ENCODE assay signal across 22 cellular contexts in the genomic region with DNA sequence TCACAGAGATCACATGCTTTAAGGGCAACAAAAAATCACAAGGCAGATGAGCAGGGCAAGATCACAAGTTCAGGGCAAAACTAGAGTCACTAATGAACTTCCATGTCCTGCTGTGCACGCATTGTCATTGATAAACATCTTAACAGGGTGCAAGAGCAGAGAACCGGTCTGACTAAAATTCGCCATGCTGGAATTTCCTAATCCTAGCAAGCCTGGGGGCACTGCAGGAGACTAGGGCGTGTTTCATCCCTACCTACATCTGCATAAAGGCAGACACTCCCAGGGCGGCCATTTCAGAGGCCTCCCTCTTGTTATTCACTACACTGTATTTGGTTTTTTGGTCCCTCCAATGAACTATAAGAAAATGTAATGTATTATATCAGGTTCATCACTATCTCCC.
DNase-seq lines count a peak whose midpoint lies in the region; ATAC-seq, FAIRE-seq and TF ChIP-seq lines count a peak whose summit lies in the region.
"Had no signal": no experiment of that assay in that cellular context is flagged by ENCODE, and none has a peak within 500 bp of the region (broad histone marks: within the 10 kb centered on the region; RNA-seq: fewer than 3 reads in every experiment).

No MANE protein-coding gene starts in this region.

- no peaks in the 10 kb centered on the region for H3K27me3 ChIP-seq in endodermal cell (ENCODE audit: control insufficient read depth, insufficient read depth, low read length, poor library complexity, severe bottlenecking)
- no peaks in the 10 kb centered on the region for H3K27me3 ChIP-seq in iPS-20b (ENCODE audit: insufficient read depth, low read length)
- H3K27me3 ChIP-seq: Peyer's patch had no signal

- peaks cover 2% of the 10 kb centered on the region for H3K4me1 Mint-ChIP-seq in endodermal cell
- no peaks in the 10 kb centered on the region for H3K4me1 Mint-ChIP-seq in activated T-helper 1 cell treated with anti-CD3 and anti-CD28 coated beads, Interleukin-12 subunit alpha, Interleukin-12 subunit beta, Interleukin-2, Interleukin-4 antibody, amounts not matched to agents 30 ng/mL and 10 ng/mL and 1 ng/mL, durations not matched to agents 14 hours and 24 hours and 36 hours (ENCODE audit: low read depth)

- intact Hi-C loops in activated T-helper 1 cell treated with anti-CD3 and anti-CD28 coated beads, Interleukin-12 subunit alpha, Interleukin-12 subunit beta, Interleukin-2, Interleukin-4 antibody, amounts not matched to agents 30 ng/mL and 10 ng/mL and 1 ng/mL, durations not matched to agents 14 hours and 24 hours and 36 hours (cut with micrococcal nuclease) = no loop called here

- H3K36me3 ChIP-seq in endodermal cell (ENCODE audit: control insufficient read depth, insufficient read depth, low read length) (no peaks in the 10 kb centered on the region), iPS-20b (ENCODE audit: insufficient read depth, low read depth, low read length) (no peaks in the 10 kb centered on the region)
- H3K36me3 ChIP-seq: Peyer's patch had no signal

- H3K36me3 Mint-ChIP-seq in endodermal cell (ENCODE audit: low read depth) = no peaks in the 10 kb centered on the region
- H3K36me3 Mint-ChIP-seq in activated T-helper 1 cell treated with anti-CD3 and anti-CD28 coated beads, Interleukin-12 subunit alpha, Interleukin-12 subunit beta, Interleukin-2, Interleukin-4 antibody, amounts not matched to agents 30 ng/mL and 10 ng/mL and 1 ng/mL, durations not matched to agents 14 hours and 24 hours and 36 hours (ENCODE audit: low read depth) = no peaks in the 10 kb centered on the region

- ATAC-seq in GM21576 (IDR thresholded peaks at IDR 0.05; ENCODE audit: unreplicated experiment) = no peak
- ATAC-seq: GM12878, K562 had no signal

- no peak overlapping the region for H3K4me3 ChIP-seq in endodermal cell (ENCODE audit: low read length)
- H3K4me3 ChIP-seq in iPS-20b (ENCODE audit: low read length) = peak overlapping the region; percentile 37; the same call in 1 of the 2 replicates
- H3K4me3 ChIP-seq: GM12878, K562, Peyer's patch had no signal

- no peak for FAIRE-seq in GM12891 (lab: Jason Lieb, UNC)
- FAIRE-seq: GM12878, H54, K562 had no signal

- H3K9me3 ChIP-seq in endodermal cell (ENCODE audit: control insufficient read depth, low read length) (no peaks in the 10 kb centered on the region), iPS-20b (ENCODE audit: insufficient read depth, low read depth, low read length) (no peaks in the 10 kb centered on the region)
- H3K9me3 ChIP-seq: Peyer's patch had no signal

- H3K27ac ChIP-seq in endodermal cell (ENCODE audit: low read depth, low read length) (no peak overlapping the region), iPS-20b (ENCODE audit: low read length) (no peak overlapping the region)
- H3K27ac ChIP-seq: Peyer's patch had no signal

- peaks cover 66% of the 10 kb centered on the region for H3K9me3 Mint-ChIP-seq in endodermal cell
- H3K9me3 Mint-ChIP-seq in activated T-helper 1 cell treated with anti-CD3 and anti-CD28 coated beads, Interleukin-12 subunit alpha, Interleukin-12 subunit beta, Interleukin-2, Interleukin-4 antibody, amounts not matched to agents 30 ng/mL and 10 ng/mL and 1 ng/mL, durations not matched to agents 14 hours and 24 hours and 36 hours = no peaks in the 10 kb centered on the region

- DNase-seq in NCI-H82 (lab: John Stamatoyannopoulos, UW) = peak; percentile 2
- DNase-seq in NCI-H82 treated with DMSO at 0.1 percent for 48 hours (lab: John Stamatoyannopoulos, UW; ENCODE audit: unreplicated experiment) = no peak
- peak; percentile 83 for DNase-seq in endodermal cell
- no peak for DNase-seq in activated T-helper 1 cell treated with anti-CD3 and anti-CD28 coated beads, Interleukin-12 subunit alpha, Interleukin-12 subunit beta, Interleukin-2, Interleukin-4 antibody, amounts not matched to agents 30 ng/mL and 10 ng/mL and 1 ng/mL, durations not matched to agents 14 hours and 24 hours and 36 hours (ENCODE audit: low spot score)
- no peak for DNase-seq in GM12891 (ENCODE audit: insufficient read length, low spot score)
- DNase-seq: DMS153, GDM1, Kasumi-1, NCI-H1092 treated with DMSO at 0.1 percent for 48 hours, NCI-H1436 treated with DMSO at 0.1 percent for 48 hours, NCI-H187 treated with DMSO at 0.1 percent for 48 hours, NCI-H2171 treated with DMSO at 0.1 percent for 48 hours, NCI-H345, NCI-H510A treated with DMSO at 0.1 percent for 48 hours, OCI-M1, Peyer's patch, SHP77 treated with DMSO at 0.1 percent for 48 hours had no signal

- 62% methylated on average over 5 of the region's 5 CpGs; no CpG with 5 or more reads in 1 of the 2 experiments for WGBS in endodermal cell (ENCODE audit: insufficient coverage in 1 of 2, insufficient read length in 1 of 2), 2 experiments

- peak overlapping the region; percentile 78 for H3K27ac Mint-ChIP-seq in endodermal cell
- H3K27ac Mint-ChIP-seq in activated T-helper 1 cell treated with anti-CD3 and anti-CD28 coated beads, Interleukin-12 subunit alpha, Interleukin-12 subunit beta, Interleukin-2, Interleukin-4 antibody, amounts not matched to agents 30 ng/mL and 10 ng/mL and 1 ng/mL, durations not matched to agents 14 hours and 24 hours and 36 hours = no peak overlapping the region

- H3K27me3 Mint-ChIP-seq in endodermal cell (ENCODE audit: insufficient read depth) = no peaks in the 10 kb centered on the region
- H3K27me3 Mint-ChIP-seq in activated T-helper 1 cell treated with anti-CD3 and anti-CD28 coated beads, Interleukin-12 subunit alpha, Interleukin-12 subunit beta, Interleukin-2, Interleukin-4 antibody, amounts not matched to agents 30 ng/mL and 10 ng/mL and 1 ng/mL, durations not matched to agents 14 hours and 24 hours and 36 hours (ENCODE audit: insufficient read depth) = no peaks in the 10 kb centered on the region

- H3K4me3 Mint-ChIP-seq in endodermal cell = no peak overlapping the region
- no peak overlapping the region for H3K4me3 Mint-ChIP-seq in activated T-helper 1 cell treated with anti-CD3 and anti-CD28 coated beads, Interleukin-12 subunit alpha, Interleukin-12 subunit beta, Interleukin-2, Interleukin-4 antibody, amounts not matched to agents 30 ng/mL and 10 ng/mL and 1 ng/mL, durations not matched to agents 14 hours and 24 hours and 36 hours

- H3K4me1 ChIP-seq in endodermal cell (ENCODE audit: control insufficient read depth, insufficient read depth, low read length) = no peaks in the 10 kb centered on the region
- peaks cover 15% of the 10 kb centered on the region; the same call in 1 of the 2 replicates for H3K4me1 ChIP-seq in iPS-20b (ENCODE audit: insufficient read depth, low read length)
- H3K4me1 ChIP-seq: Peyer's patch had no signal

- no peak overlapping the region for H3K9ac ChIP-seq in endodermal cell (ENCODE audit: extremely low read depth, low read length, poor library complexity, severe bottlenecking)
- H3K9ac ChIP-seq in iPS-20b (ENCODE audit: low read depth, low read length) = no peak overlapping the region

- no peak for TF ChIP-seq POLR2A in GM12891 (IDR thresholded peaks at IDR 0.05; ENCODE audit: low read depth, low read length)

- no peak for TF ChIP-seq CTCF in endodermal cell (conservative IDR thresholded peaks at IDR 0.05)

TF ChIP-seq in GM12891, 5 proteins besides CTCF, POLR2A, EP300 and RAD21:
- TF ChIP-seq POLR2AphosphoS5 (IDR thresholded peaks at IDR 0.05; ENCODE audit: low read depth, low read length) (no peak), POU2F2 (IDR thresholded peaks at IDR 0.05; ENCODE audit: low read depth, low read length) (no peak), TAF1 (IDR thresholded peaks at IDR 0.05; ENCODE audit: low read depth, low read length) (no peak), SPI1 (IDR thresholded peaks at IDR 0.05; ENCODE audit: low read depth, low read length) (no peak), PAX5 (IDR thresholded peaks at IDR 0.05; ENCODE audit: insufficient read depth, low read length, severe bottlenecking) (no peak)

Comparison
In these comparisons a context has a peak if more than half of its experiments do, and no peak if none do; other contexts are left out.
1. DNase-seq: peak in NCI-H82 (single experiment) and endodermal cell (single experiment); none in NCI-H82 treated with DMSO at 0.1 percent for 48 hours (single experiment), activated T-helper 1 cell treated with anti-CD3 and anti-CD28 coated beads, Interleukin-12 subunit alpha, Interleukin-12 subunit beta, Interleukin-2, Interleukin-4 antibody, amounts not matched to agents 30 ng/mL and 10 ng/mL and 1 ng/mL, durations not matched to agents 14 hours and 24 hours and 36 hours (single experiment) and GM12891 (single experiment).